ENCODE assay signal across 8 cellular contexts in the genomic region with DNA sequence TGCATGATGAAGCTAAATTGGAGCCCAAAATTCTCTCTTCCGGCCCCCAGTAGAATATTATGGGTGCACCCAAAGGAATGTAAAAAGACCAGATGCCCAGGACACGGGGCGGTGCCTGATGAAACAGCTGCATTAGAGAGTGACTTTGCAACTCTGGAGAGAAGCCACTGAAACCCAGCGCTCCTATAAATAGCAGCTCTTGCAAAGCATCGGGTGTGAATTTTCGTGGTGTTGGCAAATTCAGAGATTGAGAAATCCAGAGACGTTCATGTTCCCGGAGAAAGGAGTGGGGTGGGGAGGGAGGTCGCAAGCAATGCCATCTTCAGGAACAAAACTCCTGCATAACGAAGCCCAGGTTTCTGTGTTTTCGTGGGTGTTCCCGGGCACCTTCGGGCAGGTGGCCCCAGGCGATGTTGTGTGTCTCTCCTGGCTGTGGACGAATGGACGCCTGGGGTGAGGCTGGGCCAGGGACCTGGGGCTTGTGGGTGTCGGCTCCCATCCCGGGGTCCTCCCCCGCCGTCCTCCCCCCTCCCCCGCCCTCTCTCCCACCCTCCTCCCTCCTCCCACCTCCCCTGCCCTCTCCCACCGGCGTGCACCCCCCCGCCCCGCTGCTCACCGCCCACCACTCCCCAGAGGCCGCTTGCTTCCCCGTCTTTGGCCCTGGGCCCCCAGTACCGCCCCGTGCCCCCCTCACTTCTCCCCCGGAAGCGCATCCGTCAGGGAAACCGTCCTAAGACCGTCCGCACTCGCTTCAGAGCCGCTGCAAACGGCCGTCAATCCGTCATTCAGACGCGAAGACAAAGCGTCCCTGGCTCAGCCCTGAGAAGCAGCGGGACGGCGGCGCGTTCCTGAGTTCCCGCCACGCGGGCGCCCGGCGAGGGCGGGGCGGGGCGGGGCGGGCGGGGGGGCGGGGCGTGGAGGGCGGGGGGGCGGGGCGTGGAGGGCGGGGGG.
DNase-seq lines count a peak whose midpoint lies in the region; ATAC-seq and TF ChIP-seq lines count a peak whose summit lies in the region.

No MANE protein-coding gene starts in this region.

- TF ChIP-seq CTCF in GM12864 (IDR thresholded peaks at IDR 0.05; ENCODE audit: low read depth, low read length, missing control alignments): no peak

- ATAC-seq in stimulated activated effector memory CD8-positive, alpha-beta T cell treated with anti-CD3 and anti-CD28 coated beads, Interleukin-12 subunit alpha, Interleukin-12 subunit beta, amount 100 ng/mL, for 72 hours: peak; percentile 59
- ATAC-seq in HG03457 (IDR thresholded peaks at IDR 0.05; ENCODE audit: unreplicated experiment) (no peak), HG02610 (IDR thresholded peaks at IDR 0.05; ENCODE audit: unreplicated experiment) (no peak)

- H3K27ac Mint-ChIP-seq in stimulated activated effector memory CD8-positive, alpha-beta T cell treated with anti-CD3 and anti-CD28 coated beads, Interleukin-12 subunit alpha, Interleukin-12 subunit beta, amount 100 ng/mL, for 72 hours: peak overlapping the region; percentile 36

- peak overlapping the region; percentile 26 for H3K4me3 ChIP-seq in GM12864 (ENCODE audit: low read depth, low read length)

- no peaks in the 10 kb centered on the region for H3K36me3 Mint-ChIP-seq in stimulated activated effector memory CD8-positive, alpha-beta T cell treated with anti-CD3 and anti-CD28 coated beads, Interleukin-12 subunit alpha, Interleukin-12 subunit beta, amount 100 ng/mL, for 72 hours

- H3K4me1 Mint-ChIP-seq in stimulated activated effector memory CD8-positive, alpha-beta T cell treated with anti-CD3 and anti-CD28 coated beads, Interleukin-12 subunit alpha, Interleukin-12 subunit beta, amount 100 ng/mL, for 72 hours: peaks cover 21% of the 10 kb centered on the region

- peak overlapping the region; percentile 67 for H3K4me3 Mint-ChIP-seq in stimulated activated effector memory CD8-positive, alpha-beta T cell treated with anti-CD3 and anti-CD28 coated beads, Interleukin-12 subunit alpha, Interleukin-12 subunit beta, amount 100 ng/mL, for 72 hours

- H3K27ac ChIP-seq in epithelial cell of prostate: no peak overlapping the region

- DNase-seq in GM12864 (ENCODE audit: low read depth) (no peak), NCI-H146 treated with DMSO at 0.1 percent for 48 hours (lab: John Stamatoyannopoulos, UW; ENCODE audit: unreplicated experiment) (peak; percentile 10), epithelial cell of prostate (ENCODE audit: low read depth, low spot score) (peak; percentile 16), middle frontal gyrus (ENCODE audit: extremely low spot score, low spot score) (peak; percentile 18)
- DNase-seq in activated CD8-positive, alpha-beta memory T cell treated with anti-CD3 and anti-CD28 coated beads, Interleukin-2, amount 50 U/mL, for 4 hours: peak; percentile 52
- peak; percentile 30 to 73 for DNase-seq in stimulated activated effector memory CD8-positive, alpha-beta T cell treated with anti-CD3 and anti-CD28 coated beads, Interleukin-12 subunit alpha, Interleukin-12 subunit beta, amount 100 ng/mL, for 72 hours (ENCODE audit: low spot score in 2 of 2)

- peaks cover 4% of the 10 kb centered on the region for H3K9me3 Mint-ChIP-seq in stimulated activated effector memory CD8-positive, alpha-beta T cell treated with anti-CD3 and anti-CD28 coated beads, Interleukin-12 subunit alpha, Interleukin-12 subunit beta, amount 100 ng/mL, for 72 hours
